25 cellular contexts compared by ENCODE assay signal in genomic region chr13:89382986-89383385, GRCh38.
"Had no signal": no experiment of that assay in that cellular context is flagged by ENCODE, and none has a peak within 500 bp of the region (broad histone marks: within the 10 kb centered on the region; RNA-seq: fewer than 3 reads in every experiment).

No MANE protein-coding gene starts in this region.

- H3K27ac ChIP-seq: left ventricle myocardium inferior, ovary, right atrium auricular region, right lobe of liver, transverse colon, upper lobe of left lung, vagina had no signal

- H3K4me1 ChIP-seq: left ventricle myocardium inferior, right atrium auricular region, right lobe of liver, upper lobe of left lung, vagina had no signal

- H3K4me1 Mint-ChIP-seq: stimulated activated memory B cell treated with anti-CD40 and anti-IgM and Interleukin-4, amounts not matched to agents 10 μg/mL and 1 μg/mL and 100 μg/mL, for 72 hours; stimulated activated naive CD8-positive, alpha-beta T cell treated with anti-CD3 and anti-CD28 coated beads, Interleukin-15, amount 100 ng/mL, for 72 hours had no signal

- H3K27me3 ChIP-seq: ovary, right atrium auricular region, right lobe of liver, transverse colon, upper lobe of left lung, vagina had no signal

- H3K27ac Mint-ChIP-seq: naive thymus-derived CD4-positive, alpha-beta T cell; natural killer cell treated with Interleukin-12 subunit alpha and Interleukin-12 subunit beta and Interleukin-15 and Interleukin-18, amount 100 ng/mL, for 72 hours; progenitor cell of endocrine pancreas; stimulated activated memory B cell treated with anti-CD40 and anti-IgM and Interleukin-4, amounts not matched to agents 10 μg/mL and 1 μg/mL and 100 μg/mL, for 72 hours; stimulated activated naive CD8-positive, alpha-beta T cell treated with anti-CD3 and anti-CD28 coated beads, Interleukin-15, amount 100 ng/mL, for 72 hours had no signal

- H3K4me3 ChIP-seq: left ventricle myocardium inferior, lung, mucosa of descending colon, ovary, right atrium auricular region, right lobe of liver, smooth muscle cell, transverse colon, upper lobe of left lung, vagina had no signal

- H3K27me3 Mint-ChIP-seq: naive thymus-derived CD4-positive, alpha-beta T cell; natural killer cell treated with Interleukin-12 subunit alpha and Interleukin-12 subunit beta and Interleukin-15 and Interleukin-18, amount 100 ng/mL, for 72 hours; progenitor cell of endocrine pancreas; stimulated activated memory B cell treated with anti-CD40 and anti-IgM and Interleukin-4, amounts not matched to agents 10 μg/mL and 1 μg/mL and 100 μg/mL, for 72 hours; stimulated activated naive CD8-positive, alpha-beta T cell treated with anti-CD3 and anti-CD28 coated beads, Interleukin-15, amount 100 ng/mL, for 72 hours had no signal

- H3K36me3 Mint-ChIP-seq: stimulated activated memory B cell treated with anti-CD40 and anti-IgM and Interleukin-4, amounts not matched to agents 10 μg/mL and 1 μg/mL and 100 μg/mL, for 72 hours had no signal

- DNase-seq: hippocampal formation; kidney glomerular epithelial cell; left colon; left ventricle myocardium inferior; midbrain; mucosa of descending colon; naive thymus-derived CD4-positive, alpha-beta T cell; ovary; right lobe of liver; stimulated activated CD4-positive, alpha-beta T cell treated with anti-CD3 and anti-CD28 coated beads, Interleukin-1b, Interleukin-23, amount 100 ng/mL, for 48 hours; stimulated activated CD4-positive, alpha-beta T cell treated with anti-CD3 and anti-CD28 coated beads, Interleukin-2, amount 100 ng/mL, for 48 hours; stimulated activated CD4-positive, alpha-beta T cell treated with anti-CD3 and anti-CD28 coated beads, Interleukin-4, amount 100 ng/mL, for 4 hours; stimulated activated CD8-positive, alpha-beta memory T cell treated with anti-CD3 and anti-CD28 coated beads, Interleukin-4, amount 100 ng/mL, for 48 hours; stimulated activated naive CD4-positive, alpha-beta T cell treated with Interleukin-2 at 50 U/mL for 16 hours; stimulated activated naive CD8-positive, alpha-beta T cell treated with anti-CD3 and anti-CD28 coated beads, Interleukin-15, amount 100 ng/mL, for 72 hours; substantia nigra; transverse colon; upper lobe of left lung had no signal

- H3K4me3 Mint-ChIP-seq: naive thymus-derived CD4-positive, alpha-beta T cell; natural killer cell treated with Interleukin-12 subunit alpha and Interleukin-12 subunit beta and Interleukin-15 and Interleukin-18, amount 100 ng/mL, for 72 hours; stimulated activated memory B cell treated with anti-CD40 and anti-IgM and Interleukin-4, amounts not matched to agents 10 μg/mL and 1 μg/mL and 100 μg/mL, for 72 hours; stimulated activated naive CD8-positive, alpha-beta T cell treated with anti-CD3 and anti-CD28 coated beads, Interleukin-15, amount 100 ng/mL, for 72 hours had no signal

- H3K9me3 ChIP-seq: left ventricle myocardium inferior, mucosa of descending colon, ovary, right atrium auricular region, transverse colon, upper lobe of left lung, vagina had no signal

- H3K36me3 ChIP-seq: left ventricle myocardium inferior, ovary, right atrium auricular region, right lobe of liver, transverse colon, upper lobe of left lung, vagina had no signal
